Comparison of ENCODE assay signal across 1 cellular context in the genomic region with DNA sequence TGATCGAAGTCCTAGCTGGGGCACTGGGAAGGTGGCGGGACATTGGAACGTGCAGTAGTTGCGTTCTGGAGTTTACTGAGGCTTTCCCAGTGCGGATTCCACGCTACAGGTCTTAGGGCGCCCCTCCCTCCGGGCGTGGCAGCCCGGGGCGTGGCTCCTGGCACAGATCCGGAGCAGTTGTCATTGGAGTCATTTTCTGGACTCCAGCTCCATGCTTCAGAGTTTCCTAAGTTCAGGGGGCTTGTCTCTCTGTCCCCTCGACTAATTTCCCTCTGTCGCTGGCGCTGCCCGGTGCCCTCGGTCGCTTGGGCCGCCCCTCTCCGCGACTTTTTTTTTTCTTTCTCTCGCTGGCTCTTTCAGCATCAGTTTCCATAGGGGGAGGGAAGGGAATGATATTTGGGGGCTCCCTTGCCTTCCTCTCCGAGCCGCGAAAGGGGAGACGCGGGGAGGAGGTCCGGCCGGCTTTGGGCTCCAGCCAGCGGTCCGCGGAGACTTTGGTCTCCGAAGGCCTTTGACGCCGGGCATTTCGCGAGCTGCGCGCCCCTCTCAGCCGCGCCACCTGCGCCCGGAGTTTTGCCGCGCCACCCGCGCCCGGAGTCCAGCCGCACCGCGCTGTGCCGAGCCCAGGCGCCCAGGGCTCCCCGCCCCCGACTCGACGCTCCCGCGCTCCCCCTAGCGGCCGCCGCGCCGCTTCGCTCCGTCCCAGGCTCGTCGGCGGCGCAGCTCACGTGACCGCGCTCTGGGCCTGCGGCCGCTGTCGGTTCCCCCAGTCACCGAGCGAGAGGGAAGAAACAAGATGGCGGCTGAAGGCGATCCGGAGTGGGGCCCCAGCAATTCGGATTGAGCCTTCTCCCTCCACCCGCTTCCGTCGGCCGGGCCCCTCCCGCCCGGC.
TF ChIP-seq lines count a peak whose summit lies in the region.

A gene with protein sequence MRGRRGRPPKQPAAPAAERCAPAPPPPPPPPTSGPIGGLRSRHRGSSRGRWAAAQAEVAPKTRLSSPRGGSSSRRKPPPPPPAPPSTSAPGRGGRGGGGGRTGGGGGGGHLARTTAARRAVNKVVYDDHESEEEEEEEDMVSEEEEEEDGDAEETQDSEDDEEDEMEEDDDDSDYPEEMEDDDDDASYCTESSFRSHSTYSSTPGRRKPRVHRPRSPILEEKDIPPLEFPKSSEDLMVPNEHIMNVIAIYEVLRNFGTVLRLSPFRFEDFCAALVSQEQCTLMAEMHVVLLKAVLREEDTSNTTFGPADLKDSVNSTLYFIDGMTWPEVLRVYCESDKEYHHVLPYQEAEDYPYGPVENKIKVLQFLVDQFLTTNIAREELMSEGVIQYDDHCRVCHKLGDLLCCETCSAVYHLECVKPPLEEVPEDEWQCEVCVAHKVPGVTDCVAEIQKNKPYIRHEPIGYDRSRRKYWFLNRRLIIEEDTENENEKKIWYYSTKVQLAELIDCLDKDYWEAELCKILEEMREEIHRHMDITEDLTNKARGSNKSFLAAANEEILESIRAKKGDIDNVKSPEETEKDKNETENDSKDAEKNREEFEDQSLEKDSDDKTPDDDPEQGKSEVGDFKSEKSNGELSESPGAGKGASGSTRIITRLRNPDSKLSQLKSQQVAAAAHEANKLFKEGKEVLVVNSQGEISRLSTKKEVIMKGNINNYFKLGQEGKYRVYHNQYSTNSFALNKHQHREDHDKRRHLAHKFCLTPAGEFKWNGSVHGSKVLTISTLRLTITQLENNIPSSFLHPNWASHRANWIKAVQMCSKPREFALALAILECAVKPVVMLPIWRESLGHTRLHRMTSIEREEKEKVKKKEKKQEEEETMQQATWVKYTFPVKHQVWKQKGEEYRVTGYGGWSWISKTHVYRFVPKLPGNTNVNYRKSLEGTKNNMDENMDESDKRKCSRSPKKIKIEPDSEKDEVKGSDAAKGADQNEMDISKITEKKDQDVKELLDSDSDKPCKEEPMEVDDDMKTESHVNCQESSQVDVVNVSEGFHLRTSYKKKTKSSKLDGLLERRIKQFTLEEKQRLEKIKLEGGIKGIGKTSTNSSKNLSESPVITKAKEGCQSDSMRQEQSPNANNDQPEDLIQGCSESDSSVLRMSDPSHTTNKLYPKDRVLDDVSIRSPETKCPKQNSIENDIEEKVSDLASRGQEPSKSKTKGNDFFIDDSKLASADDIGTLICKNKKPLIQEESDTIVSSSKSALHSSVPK (N-terminal part only) (plus strand): TSS at position 769 of the 892 bp plus-strand sequence. CDS start 222 bp downstream, outside the sequence.

TF ChIP-seq in GM12878, 131 proteins besides CTCF, POLR2A, EP300 and RAD21 (continued from another document and continues in another):
- TF ChIP-seq IRF3 (IDR thresholded peaks at IDR 0.05) = no peak
- TF ChIP-seq ASH2L (IDR thresholded peaks at IDR 0.05; ENCODE audit: borderline replicate concordance, low read depth) = no peak
- no peak for TF ChIP-seq PAX8 (IDR thresholded peaks at IDR 0.05)
- no peak for TF ChIP-seq BMI1 (IDR thresholded peaks at IDR 0.05; ENCODE audit: borderline replicate concordance)
- TF ChIP-seq KLF5 (IDR thresholded peaks at IDR 0.05; ENCODE audit: partially characterized antibody) = peak; percentile 78
- no peak for TF ChIP-seq ZNF384 (IDR thresholded peaks at IDR 0.05; ENCODE audit: borderline replicate concordance, low read depth, low read length)
- TF ChIP-seq, protein P1, sequence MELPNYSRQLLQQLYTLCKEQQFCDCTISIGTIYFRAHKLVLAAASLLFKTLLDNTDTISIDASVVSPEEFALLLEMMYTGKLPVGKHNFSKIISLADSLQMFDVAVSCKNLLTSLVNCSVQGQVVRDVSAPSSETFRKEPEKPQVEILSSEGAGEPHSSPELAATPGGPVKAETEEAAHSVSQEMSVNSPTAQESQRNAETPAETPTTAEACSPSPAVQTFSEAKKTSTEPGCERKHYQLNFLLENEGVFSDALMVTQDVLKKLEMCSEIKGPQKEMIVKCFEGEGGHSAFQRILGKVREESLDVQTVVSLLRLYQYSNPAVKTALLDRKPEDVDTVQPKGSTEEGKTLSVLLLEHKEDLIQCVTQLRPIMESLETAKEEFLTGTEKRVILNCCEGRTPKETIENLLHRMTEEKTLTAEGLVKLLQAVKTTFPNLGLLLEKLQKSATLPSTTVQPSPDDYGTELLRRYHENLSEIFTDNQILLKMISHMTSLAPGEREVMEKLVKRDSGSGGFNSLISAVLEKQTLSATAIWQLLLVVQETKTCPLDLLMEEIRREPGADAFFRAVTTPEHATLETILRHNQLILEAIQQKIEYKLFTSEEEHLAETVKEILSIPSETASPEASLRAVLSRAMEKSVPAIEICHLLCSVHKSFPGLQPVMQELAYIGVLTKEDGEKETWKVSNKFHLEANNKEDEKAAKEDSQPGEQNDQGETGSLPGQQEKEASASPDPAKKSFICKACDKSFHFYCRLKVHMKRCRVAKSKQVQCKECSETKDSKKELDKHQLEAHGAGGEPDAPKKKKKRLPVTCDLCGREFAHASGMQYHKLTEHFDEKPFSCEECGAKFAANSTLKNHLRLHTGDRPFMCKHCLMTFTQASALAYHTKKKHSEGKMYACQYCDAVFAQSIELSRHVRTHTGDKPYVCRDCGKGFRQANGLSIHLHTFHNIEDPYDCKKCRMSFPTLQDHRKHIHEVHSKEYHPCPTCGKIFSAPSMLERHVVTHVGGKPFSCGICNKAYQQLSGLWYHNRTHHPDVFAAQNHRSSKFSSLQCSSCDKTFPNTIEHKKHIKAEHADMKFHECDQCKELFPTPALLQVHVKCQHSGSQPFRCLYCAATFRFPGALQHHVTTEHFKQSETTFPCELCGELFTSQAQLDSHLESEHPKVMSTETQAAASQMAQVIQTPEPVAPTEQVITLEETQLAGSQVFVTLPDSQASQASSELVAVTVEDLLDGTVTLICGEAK (IDR thresholded peaks at IDR 0.05; ENCODE audit: borderline replicate concordance) = no peak
- peak; percentile 57 for TF ChIP-seq HDAC6 (IDR thresholded peaks at IDR 0.05; ENCODE audit: unreplicated experiment)
- TF ChIP-seq DPF2 (IDR thresholded peaks at IDR 0.05) = peak; percentile 86
- TF ChIP-seq BRCA1 (IDR thresholded peaks at IDR 0.05; ENCODE audit: low read depth, low read length) = no peak
- peak; percentile 95 for TF ChIP-seq RB1 (IDR thresholded peaks at IDR 0.05; ENCODE audit: borderline replicate concordance)
- TF ChIP-seq RUNX3 (IDR thresholded peaks at IDR 0.05; ENCODE audit: low read length) = peak; percentile 58
- TF ChIP-seq NFYA (IDR thresholded peaks at IDR 0.05; ENCODE audit: borderline replicate concordance, low read depth, low read length) = no peak
- peak; percentile 73; the same call in 1 of the 2 replicates for TF ChIP-seq ZNF24 (IDR thresholded peaks at IDR 0.05)
- TF ChIP-seq, protein P2, sequence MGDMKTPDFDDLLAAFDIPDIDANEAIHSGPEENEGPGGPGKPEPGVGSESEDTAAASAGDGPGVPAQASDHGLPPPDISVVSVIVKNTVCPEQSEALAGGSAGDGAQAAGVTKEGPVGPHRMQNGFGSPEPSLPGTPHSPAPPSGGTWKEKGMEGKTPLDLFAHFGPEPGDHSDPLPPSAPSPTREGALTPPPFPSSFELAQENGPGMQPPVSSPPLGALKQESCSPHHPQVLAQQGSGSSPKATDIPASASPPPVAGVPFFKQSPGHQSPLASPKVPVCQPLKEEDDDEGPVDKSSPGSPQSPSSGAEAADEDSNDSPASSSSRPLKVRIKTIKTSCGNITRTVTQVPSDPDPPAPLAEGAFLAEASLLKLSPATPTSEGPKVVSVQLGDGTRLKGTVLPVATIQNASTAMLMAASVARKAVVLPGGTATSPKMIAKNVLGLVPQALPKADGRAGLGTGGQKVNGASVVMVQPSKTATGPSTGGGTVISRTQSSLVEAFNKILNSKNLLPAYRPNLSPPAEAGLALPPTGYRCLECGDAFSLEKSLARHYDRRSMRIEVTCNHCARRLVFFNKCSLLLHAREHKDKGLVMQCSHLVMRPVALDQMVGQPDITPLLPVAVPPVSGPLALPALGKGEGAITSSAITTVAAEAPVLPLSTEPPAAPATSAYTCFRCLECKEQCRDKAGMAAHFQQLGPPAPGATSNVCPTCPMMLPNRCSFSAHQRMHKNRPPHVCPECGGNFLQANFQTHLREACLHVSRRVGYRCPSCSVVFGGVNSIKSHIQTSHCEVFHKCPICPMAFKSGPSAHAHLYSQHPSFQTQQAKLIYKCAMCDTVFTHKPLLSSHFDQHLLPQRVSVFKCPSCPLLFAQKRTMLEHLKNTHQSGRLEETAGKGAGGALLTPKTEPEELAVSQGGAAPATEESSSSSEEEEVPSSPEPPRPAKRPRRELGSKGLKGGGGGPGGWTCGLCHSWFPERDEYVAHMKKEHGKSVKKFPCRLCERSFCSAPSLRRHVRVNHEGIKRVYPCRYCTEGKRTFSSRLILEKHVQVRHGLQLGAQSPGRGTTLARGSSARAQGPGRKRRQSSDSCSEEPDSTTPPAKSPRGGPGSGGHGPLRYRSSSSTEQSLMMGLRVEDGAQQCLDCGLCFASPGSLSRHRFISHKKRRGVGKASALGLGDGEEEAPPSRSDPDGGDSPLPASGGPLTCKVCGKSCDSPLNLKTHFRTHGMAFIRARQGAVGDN (IDR thresholded peaks at IDR 0.05) = peak; percentile 75
- TF ChIP-seq CEBPB (IDR thresholded peaks at IDR 0.05; ENCODE audit: borderline replicate concordance in 1 of 2, low read depth in 2 of 2, low read length in 2 of 2) = no peak
- TF ChIP-seq CHD4 (IDR thresholded peaks at IDR 0.05) = no peak
- TF ChIP-seq IKZF1 (conservative IDR thresholded peaks at IDR 0.05) = peak; percentile 86
- no peak for TF ChIP-seq BCL3 (IDR thresholded peaks at IDR 0.05; ENCODE audit: borderline replicate concordance, insufficient read depth, low read depth, low read length, poor library complexity, severe bottlenecking)
- TF ChIP-seq ZBED1 (IDR thresholded peaks at IDR 0.05; ENCODE audit: borderline replicate concordance) = no peak
- TF ChIP-seq RBBP5 (conservative IDR thresholded peaks at IDR 0.05) = no peak
- TF ChIP-seq YBX1 (IDR thresholded peaks at IDR 0.05) = no peak
- no peak for TF ChIP-seq NR2C2 (IDR thresholded peaks at IDR 0.05; ENCODE audit: borderline replicate concordance, control insufficient read depth, insufficient read length, low read depth)
- TF ChIP-seq SPI1 (IDR thresholded peaks at IDR 0.05; ENCODE audit: borderline replicate concordance, insufficient read depth, low read depth, low read length) = no peak
- peak; percentile 93 for TF ChIP-seq TAF1 (IDR thresholded peaks at IDR 0.05; ENCODE audit: borderline replicate concordance, low read depth, low read length)
- TF ChIP-seq STAT1 (conservative IDR thresholded peaks at IDR 0.05) = 0 out of 2 replicates have a peak, but pooled peaks have one; percentile 76
- peak; percentile 54 for TF ChIP-seq HCFC1 (IDR thresholded peaks at IDR 0.05; ENCODE audit: low read length)
- no peak for TF ChIP-seq PKNOX1 (IDR thresholded peaks at IDR 0.05)
- TF ChIP-seq SKIL (IDR thresholded peaks at IDR 0.05; ENCODE audit: low read depth, poor library complexity, severe bottlenecking) = no peak
- peak; percentile 16; the same call in 1 of the 2 replicates for TF ChIP-seq SIN3A (IDR thresholded peaks at IDR 0.05; ENCODE audit: low read depth, low read length)
- no peak for TF ChIP-seq MTA2 (IDR thresholded peaks at IDR 0.05; ENCODE audit: low read depth)
- no peak for TF ChIP-seq EED (IDR thresholded peaks at IDR 0.05; ENCODE audit: low read depth)
- no peak for TF ChIP-seq GABPA (IDR thresholded peaks at IDR 0.05; ENCODE audit: low read depth)
- TF ChIP-seq, protein P3, sequence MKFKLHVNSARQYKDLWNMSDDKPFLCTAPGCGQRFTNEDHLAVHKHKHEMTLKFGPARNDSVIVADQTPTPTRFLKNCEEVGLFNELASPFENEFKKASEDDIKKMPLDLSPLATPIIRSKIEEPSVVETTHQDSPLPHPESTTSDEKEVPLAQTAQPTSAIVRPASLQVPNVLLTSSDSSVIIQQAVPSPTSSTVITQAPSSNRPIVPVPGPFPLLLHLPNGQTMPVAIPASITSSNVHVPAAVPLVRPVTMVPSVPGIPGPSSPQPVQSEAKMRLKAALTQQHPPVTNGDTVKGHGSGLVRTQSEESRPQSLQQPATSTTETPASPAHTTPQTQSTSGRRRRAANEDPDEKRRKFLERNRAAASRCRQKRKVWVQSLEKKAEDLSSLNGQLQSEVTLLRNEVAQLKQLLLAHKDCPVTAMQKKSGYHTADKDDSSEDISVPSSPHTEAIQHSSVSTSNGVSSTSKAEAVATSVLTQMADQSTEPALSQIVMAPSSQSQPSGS (IDR thresholded peaks at IDR 0.05; ENCODE audit: low read length) = no peak
- TF ChIP-seq PML (IDR thresholded peaks at IDR 0.05; ENCODE audit: low read length) = no peak
- no peak for TF ChIP-seq EZH2 (IDR thresholded peaks at IDR 0.05; ENCODE audit: borderline replicate concordance, control insufficient read depth, low read depth, low read length)
